2 cellular contexts compared by ENCODE assay signal in genomic region chr17:44389281-44389680, GRCh38.
TF ChIP-seq lines count a peak whose summit lies in the region.

ITGA2B (minus strand) TSS chr17:44389649; CDS start chr17:44389473, 176 bp downstream.

TF ChIP-seq in HepG2, 621 proteins besides CTCF, POLR2A, EP300 and RAD21:
- TF ChIP-seq ZNF660 (CRISPR knock-in tag; IDR thresholded peaks at IDR 0.05; ENCODE audit: borderline replicate concordance, low read depth) (no peak), CHCHD3 (CRISPR knock-in tag; IDR thresholded peaks at IDR 0.05) (no peak), ZFP62 (CRISPR knock-in tag; IDR thresholded peaks at IDR 0.05) (no peak), ZNF7 (CRISPR knock-in tag; IDR thresholded peaks at IDR 0.05) (no peak), NFRKB (IDR thresholded peaks at IDR 0.05) (no peak), ATF2 (CRISPR knock-in tag; IDR thresholded peaks at IDR 0.05) (no peak), TBL1XR1 (IDR thresholded peaks at IDR 0.05; ENCODE audit: borderline replicate concordance, low read length, partially characterized antibody) (no peak), ZFYVE20 (CRISPR knock-in tag; IDR thresholded peaks at IDR 0.05; ENCODE audit: borderline replicate concordance, low read depth) (no peak), ZNF274 (CRISPR knock-in tag; IDR thresholded peaks at IDR 0.05) (no peak), BRCA1 (CRISPR knock-in tag; IDR thresholded peaks at IDR 0.05) (no peak), FOXA3 (CRISPR knock-in tag; IDR thresholded peaks at IDR 0.05) (no peak), ZFP1 (CRISPR knock-in tag; IDR thresholded peaks at IDR 0.05) (no peak), RARA (CRISPR knock-in tag; IDR thresholded peaks at IDR 0.05) (no peak), GRHL1 (CRISPR knock-in tag; conservative IDR thresholded peaks at IDR 0.05) (no peak), ZNF720 (CRISPR knock-in tag; IDR thresholded peaks at IDR 0.05) (no peak)

TF ChIP-seq in GM12878, 131 proteins besides CTCF, POLR2A, EP300 and RAD21:
- TF ChIP-seq NBN (IDR thresholded peaks at IDR 0.05) = no peak
- TF ChIP-seq ATF2 (IDR thresholded peaks at IDR 0.05; ENCODE audit: low read length) = no peak
